1 cellular context compared by ENCODE assay signal in genomic region chr10:124551755-124552154, GRCh38.
TF ChIP-seq lines count a peak whose summit lies in the region.

No MANE protein-coding gene starts in this region.

TF ChIP-seq in WTC11, 78 proteins besides CTCF, POLR2A, EP300 and RAD21 (continued from another document):
- TF ChIP-seq, protein P1, sequence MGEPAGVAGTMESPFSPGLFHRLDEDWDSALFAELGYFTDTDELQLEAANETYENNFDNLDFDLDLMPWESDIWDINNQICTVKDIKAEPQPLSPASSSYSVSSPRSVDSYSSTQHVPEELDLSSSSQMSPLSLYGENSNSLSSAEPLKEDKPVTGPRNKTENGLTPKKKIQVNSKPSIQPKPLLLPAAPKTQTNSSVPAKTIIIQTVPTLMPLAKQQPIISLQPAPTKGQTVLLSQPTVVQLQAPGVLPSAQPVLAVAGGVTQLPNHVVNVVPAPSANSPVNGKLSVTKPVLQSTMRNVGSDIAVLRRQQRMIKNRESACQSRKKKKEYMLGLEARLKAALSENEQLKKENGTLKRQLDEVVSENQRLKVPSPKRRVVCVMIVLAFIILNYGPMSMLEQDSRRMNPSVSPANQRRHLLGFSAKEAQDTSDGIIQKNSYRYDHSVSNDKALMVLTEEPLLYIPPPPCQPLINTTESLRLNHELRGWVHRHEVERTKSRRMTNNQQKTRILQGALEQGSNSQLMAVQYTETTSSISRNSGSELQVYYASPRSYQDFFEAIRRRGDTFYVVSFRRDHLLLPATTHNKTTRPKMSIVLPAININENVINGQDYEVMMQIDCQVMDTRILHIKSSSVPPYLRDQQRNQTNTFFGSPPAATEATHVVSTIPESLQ (CRISPR knock-in tag; IDR thresholded peaks at IDR 0.05), result no peak
- no peak for TF ChIP-seq ELF4 (CRISPR knock-in tag; IDR thresholded peaks at IDR 0.05; ENCODE audit: low read depth)
- TF ChIP-seq E2F5 (CRISPR knock-in tag; IDR thresholded peaks at IDR 0.05), result no peak
- TF ChIP-seq ZNF138 (CRISPR knock-in tag; conservative IDR thresholded peaks at IDR 0.05), result no peak
- TF ChIP-seq OVOL2 (CRISPR knock-in tag; IDR thresholded peaks at IDR 0.05; ENCODE audit: borderline replicate concordance), result no peak
- TF ChIP-seq ATF1 (CRISPR knock-in tag; IDR thresholded peaks at IDR 0.05), result no peak
- no peak for TF ChIP-seq AFF4 (CRISPR knock-in tag; IDR thresholded peaks at IDR 0.05; ENCODE audit: borderline replicate concordance)
- TF ChIP-seq ATF2 (CRISPR knock-in tag; IDR thresholded peaks at IDR 0.05; ENCODE audit: borderline replicate concordance, low read depth), result no peak
- TF ChIP-seq, protein P2, sequence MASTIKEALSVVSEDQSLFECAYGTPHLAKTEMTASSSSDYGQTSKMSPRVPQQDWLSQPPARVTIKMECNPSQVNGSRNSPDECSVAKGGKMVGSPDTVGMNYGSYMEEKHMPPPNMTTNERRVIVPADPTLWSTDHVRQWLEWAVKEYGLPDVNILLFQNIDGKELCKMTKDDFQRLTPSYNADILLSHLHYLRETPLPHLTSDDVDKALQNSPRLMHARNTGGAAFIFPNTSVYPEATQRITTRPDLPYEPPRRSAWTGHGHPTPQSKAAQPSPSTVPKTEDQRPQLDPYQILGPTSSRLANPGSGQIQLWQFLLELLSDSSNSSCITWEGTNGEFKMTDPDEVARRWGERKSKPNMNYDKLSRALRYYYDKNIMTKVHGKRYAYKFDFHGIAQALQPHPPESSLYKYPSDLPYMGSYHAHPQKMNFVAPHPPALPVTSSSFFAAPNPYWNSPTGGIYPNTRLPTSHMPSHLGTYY (CRISPR knock-in tag; IDR thresholded peaks at IDR 0.05), result no peak
TF ChIP-seq in WTC11: peak in this region for 0.
